In genomic region chr10:683448-684071, GRCh38 we compare ENCODE assay signal across 12 cellular contexts. TPM values are rescaled to one million over a fixed set of nuclear protein-coding genes. Genes with fewer than 3 reads are reported as not detected.
DNase-seq lines count a peak whose midpoint lies in the region; ATAC-seq and TF ChIP-seq lines count a peak whose summit lies in the region.
"Had no signal": no experiment of that assay in that cellular context is flagged by ENCODE, and none has a peak within 500 bp of the region (broad histone marks: within the 10 kb centered on the region; RNA-seq: fewer than 3 reads in every experiment).

No MANE protein-coding gene starts in this region.

- CTCF ChIA-PET in RWPE1 (lab: Yijun Ruan, JAX), result interaction anchor here (0.5 kb wide), 1 partner anchor 378 kb away, joined by 5 read pairs; no protein-coding TSS in a partner anchor

- POLR2A ChIA-PET in RWPE1 (lab: Yijun Ruan, JAX; ENCODE audit: low non-redundant PET), result no interaction called here

- ATAC-seq in HG03108 (IDR thresholded peaks at IDR 0.05; ENCODE audit: unreplicated experiment), result no peak

- DNase-seq in Caki2 (ENCODE audit: low read depth) (peak; percentile 97), RWPE1 (ENCODE audit: low spot score) (peak; percentile 43), fibroblast of peridontal ligament (ENCODE audit: extremely low read depth) (peak; percentile 87), renal cortical epithelial cell (ENCODE audit: low read depth) (peak; percentile 92), DMS 273 (lab: John Stamatoyannopoulos, UW; ENCODE audit: unreplicated experiment) (no peak), ureter (ENCODE audit: low spot score) (no peak)
- no peak for DNase-seq in activated naive CD4-positive, alpha-beta T cell treated with anti-CD3 and anti-CD28 coated beads, Interleukin-2, amount 50 U/mL, for 16 hours
- DNase-seq: activated CD4-positive, alpha-beta T cell treated with anti-CD3 and anti-CD28 coated beads for 1 hour; GF-D8; NCI-H2029 treated with DMSO at 0.1 percent for 48 hours; thyroid gland had no signal

- in situ Hi-C loops in Caki2 (cut with HindIII; ENCODE audit: low pct_unique_long_range_greater_than_20kb, low sequenced_read_pairs), result no loop called here

- TF ChIP-seq CTCF in RWPE1 (conservative IDR thresholded peaks at IDR 0.05; ENCODE audit: low read depth), result no peak

- no peak overlapping the region for H3K27ac ChIP-seq in RWPE1
- H3K27ac ChIP-seq: thyroid gland had no signal

RNA-seq across cellular contexts. Expression of gene DIP2C, which starts 5.9 kb away (rescaled TPM):
- total RNA-seq in Caki2 (2014; rRNA removed; shearing (Covaris generic); ENCODE audit: low replicate concordance), result 4.9 and 18.5 TPM in 2 replicates
- 3.3 and 14.4 TPM in 2 replicates for total RNA-seq in renal cortical epithelial cell
- total RNA-seq in ureter, result 26.8 TPM

Comparison
In these comparisons a context has a peak if more than half of its experiments do, and no peak if none do; other contexts are left out.
1. DNase-seq: peak in Caki2 (single experiment), RWPE1 (single experiment), fibroblast of peridontal ligament (single experiment) and renal cortical epithelial cell (single experiment); none in DMS 273 (single experiment), ureter (single experiment) and activated naive CD4-positive, alpha-beta T cell treated with anti-CD3 and anti-CD28 coated beads, Interleukin-2, amount 50 U/mL, for 16 hours (single experiment).